In the genomic region with DNA sequence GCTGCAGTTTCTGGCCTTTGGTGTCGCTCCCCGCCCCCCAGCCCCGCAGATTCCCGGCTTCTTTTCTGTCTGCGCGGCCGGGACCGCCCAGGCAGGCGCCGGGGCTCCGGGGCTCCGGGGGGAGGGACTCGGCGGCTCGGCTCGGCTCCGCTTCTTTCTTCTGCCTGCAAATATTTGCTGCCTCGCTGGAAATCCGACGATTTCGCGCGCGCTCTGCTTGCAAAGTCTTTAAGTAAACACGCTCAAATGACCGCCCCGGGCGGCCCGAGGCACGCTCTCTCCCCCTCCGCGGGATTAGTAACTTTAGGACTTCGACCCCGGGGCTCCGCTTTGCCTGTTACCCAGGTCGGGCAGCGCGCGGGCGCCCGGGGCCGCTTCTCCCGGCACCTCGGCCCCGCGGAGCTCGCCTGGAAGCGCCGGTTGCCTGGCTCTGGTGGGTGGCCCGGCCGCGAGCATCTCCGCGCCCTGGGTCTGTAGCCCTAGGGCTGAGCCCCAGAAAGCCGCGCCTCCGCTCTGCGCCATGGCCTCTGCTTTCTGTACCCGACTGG, we compare ENCODE assay signal across 8 cellular contexts. TPM values are rescaled to one million over a fixed set of nuclear protein-coding genes. Genes with fewer than 3 reads are reported as not detected.
DNase-seq lines count a peak whose midpoint lies in the region; ATAC-seq and TF ChIP-seq lines count a peak whose summit lies in the region.

No MANE protein-coding gene starts in this region.

- no peak for TF ChIP-seq POLR2A in thyroid gland (IDR thresholded peaks at IDR 0.05)

- intact Hi-C loops in thyroid gland (cut with DNase I): loop anchor here (10.0 kb wide), 1 partner anchor 824 kb away; no protein-coding TSS in a partner anchor

- peak overlapping the region; percentile 69 for H3K4me3 Mint-ChIP-seq in activated naive CD8-positive, alpha-beta T cell treated with anti-CD3 and anti-CD28 coated beads, Interleukin-2, amount 50 U/mL, for 24 hours

- H3K4me1 ChIP-seq in thyroid gland: peaks cover 30 to 52% of the 10 kb centered on the region in 2 donors

- peak overlapping the region in 2 of 3 donors; percentile 20 to 25 for H3K4me3 ChIP-seq in thyroid gland (replicated peaks in 1 of 3)

- H3K36me3 Mint-ChIP-seq in activated naive CD8-positive, alpha-beta T cell treated with anti-CD3 and anti-CD28 coated beads, Interleukin-2, amount 50 U/mL, for 24 hours (ENCODE audit: low read depth): peaks cover 8% of the 10 kb centered on the region

- H3K27ac ChIP-seq in thyroid gland: no peak overlapping the region

- H3K27me3 Mint-ChIP-seq in activated naive CD8-positive, alpha-beta T cell treated with anti-CD3 and anti-CD28 coated beads, Interleukin-2, amount 50 U/mL, for 24 hours: peaks cover 50% of the 10 kb centered on the region

- H3K9me3 ChIP-seq in thyroid gland: no peaks in the 10 kb centered on the region

- H3K27me3 ChIP-seq in thyroid gland: peaks cover 61% of the 10 kb centered on the region

- no peak overlapping the region for H3K27ac Mint-ChIP-seq in activated naive CD8-positive, alpha-beta T cell treated with anti-CD3 and anti-CD28 coated beads, Interleukin-2, amount 50 U/mL, for 24 hours

- ATAC-seq in activated naive CD8-positive, alpha-beta T cell treated with anti-CD3 and anti-CD28 coated beads, Interleukin-2, amount 50 U/mL, for 24 hours: no peak
- peak; percentile 75 for ATAC-seq in left lobe of liver
- ATAC-seq in GM21529 (IDR thresholded peaks at IDR 0.05; ENCODE audit: unreplicated experiment): no peak
- no peak for ATAC-seq in GM18870 (IDR thresholded peaks at IDR 0.05; ENCODE audit: unreplicated experiment)

- no peaks in the 10 kb centered on the region for H3K9me3 Mint-ChIP-seq in activated naive CD8-positive, alpha-beta T cell treated with anti-CD3 and anti-CD28 coated beads, Interleukin-2, amount 50 U/mL, for 24 hours

- WGBS in thyroid gland, 2 donors: 0 to 1% methylated on average over 1 to 13 of the region's 59 CpGs

- H3K36me3 ChIP-seq in thyroid gland: no peaks in the 10 kb centered on the region

- peak; percentile 17 for DNase-seq in activated gamma-delta T cell (lab: John Stamatoyannopoulos, UW)
- DNase-seq in activated gamma-delta T cell treated with Interleukin-2 at 50 U/mL for 16 hours: no peak
- peak; percentile 41 for DNase-seq in activated naive CD8-positive, alpha-beta T cell treated with anti-CD3 and anti-CD28 coated beads, Interleukin-2, amount 50 U/mL, for 24 hours
- DNase-seq in left lobe of liver (ENCODE audit: low spot score): peak; percentile 85
- DNase-seq in thyroid gland: peak in 1 of 2 donors; percentile 38
- DNase-seq in foreskin melanocyte: no peak

- peaks cover 54% of the 10 kb centered on the region for H3K4me1 Mint-ChIP-seq in activated naive CD8-positive, alpha-beta T cell treated with anti-CD3 and anti-CD28 coated beads, Interleukin-2, amount 50 U/mL, for 24 hours

- no peak for TF ChIP-seq CTCF in thyroid gland (IDR thresholded peaks at IDR 0.05)

RNA-seq across cellular contexts. Expression of a gene that starts 3.9 kb away (rescaled TPM):
- total RNA-seq in left lobe of liver: 0.88 TPM
- total RNA-seq in thyroid gland: 1 to 10 TPM; 1.1 to 3.8 (median 1.9) TPM

Comparison
In these comparisons a context has a peak if more than half of its experiments do, and no peak if none do; other contexts are left out.
1. DNase-seq: peak in activated gamma-delta T cell (single experiment), activated naive CD8-positive, alpha-beta T cell treated with anti-CD3 and anti-CD28 coated beads, Interleukin-2, amount 50 U/mL, for 24 hours (single experiment) and left lobe of liver (single experiment); none in activated gamma-delta T cell treated with Interleukin-2 at 50 U/mL for 16 hours (single experiment) and foreskin melanocyte (single experiment).